Comparison of ENCODE assay signal across 19 cellular contexts in genomic region chr11:11025087-11025486, GRCh38.
DNase-seq lines count a peak whose midpoint lies in the region; ATAC-seq and TF ChIP-seq lines count a peak whose summit lies in the region.
"Had no signal": no experiment of that assay in that cellular context is flagged by ENCODE, and none has a peak within 500 bp of the region (broad histone marks: within the 10 kb centered on the region; RNA-seq: fewer than 3 reads in every experiment).

No MANE protein-coding gene starts in this region.

- ATAC-seq in activated CD8-positive, alpha-beta T cell treated with anti-CD3 and anti-CD28 coated beads, Interleukin-2, amount 10 ng/mL, durations not matched to agents 7 days and 5 days = no peak
- ATAC-seq: GM12878, right cardiac atrium had no signal

- no peak overlapping the region for H3K4me3 Mint-ChIP-seq in activated CD8-positive, alpha-beta T cell treated with anti-CD3 and anti-CD28 coated beads, Interleukin-2, amount 10 ng/mL, durations not matched to agents 7 days and 5 days
- H3K4me3 Mint-ChIP-seq: activated naive CD4-positive, alpha-beta T cell treated with anti-CD3 and anti-CD28 coated beads, Interleukin-2, amount 50 U/mL, for 24 hours had no signal

- H3K27me3 ChIP-seq in brain microvascular endothelial cell (replicated peaks) (no peaks in the 10 kb centered on the region), WERI-Rb-1 (ENCODE audit: insufficient read depth, low read depth, severe bottlenecking) (no peaks in the 10 kb centered on the region)
- H3K27me3 ChIP-seq: cardiac muscle cell, stomach, uterus had no signal

- no peaks in the 10 kb centered on the region for H3K36me3 Mint-ChIP-seq in activated CD8-positive, alpha-beta T cell treated with anti-CD3 and anti-CD28 coated beads, Interleukin-2, amount 10 ng/mL, durations not matched to agents 7 days and 5 days (ENCODE audit: low read depth)
- H3K36me3 Mint-ChIP-seq: activated naive CD4-positive, alpha-beta T cell treated with anti-CD3 and anti-CD28 coated beads, Interleukin-2, amount 50 U/mL, for 24 hours had no signal

- no peak overlapping the region for H3K27ac Mint-ChIP-seq in activated CD8-positive, alpha-beta T cell treated with anti-CD3 and anti-CD28 coated beads, Interleukin-2, amount 10 ng/mL, durations not matched to agents 7 days and 5 days
- H3K27ac Mint-ChIP-seq: activated naive CD4-positive, alpha-beta T cell treated with anti-CD3 and anti-CD28 coated beads, Interleukin-2, amount 50 U/mL, for 24 hours had no signal

- H3K9me3 Mint-ChIP-seq in activated CD8-positive, alpha-beta T cell treated with anti-CD3 and anti-CD28 coated beads, Interleukin-2, amount 10 ng/mL, durations not matched to agents 7 days and 5 days (ENCODE audit: insufficient read depth) = no peaks in the 10 kb centered on the region
- H3K9me3 Mint-ChIP-seq: activated naive CD4-positive, alpha-beta T cell treated with anti-CD3 and anti-CD28 coated beads, Interleukin-2, amount 50 U/mL, for 24 hours had no signal

- H3K4me3 ChIP-seq in brain microvascular endothelial cell (ENCODE audit: low read depth, low read length) (no peak overlapping the region), WERI-Rb-1 (ENCODE audit: low read depth, low read length) (no peak overlapping the region)
- H3K4me3 ChIP-seq: cardiac muscle cell, GM12878, stomach, uterus had no signal

- no peaks in the 10 kb centered on the region for H3K36me3 ChIP-seq in brain microvascular endothelial cell (replicated peaks)
- no peaks in the 10 kb centered on the region for H3K36me3 ChIP-seq in WERI-Rb-1
- H3K36me3 ChIP-seq: cardiac muscle cell, neutrophil, stomach, uterus had no signal

- DNase-seq in COLO829 (ENCODE audit: low spot score) (peak; percentile 85), M059J (ENCODE audit: low read depth) (peak; percentile 56), brain microvascular endothelial cell (peak; percentile 67), kidney tubule cell (ENCODE audit: low spot score) (peak; percentile 53), NCI-H524 (lab: John Stamatoyannopoulos, UW) (no peak), WERI-Rb-1 (no peak)
- no peak for DNase-seq in central memory CD4-positive, alpha-beta T cell
- no peak for DNase-seq in activated CD8-positive, alpha-beta T cell treated with anti-CD3 and anti-CD28 coated beads, Interleukin-2, amount 10 ng/mL, durations not matched to agents 7 days and 5 days
- DNase-seq: activated T-cell treated with anti-CD3 and anti-CD28 coated beads, Interleukin-2, amount 50 U/mL, for 1 hour; effector CD4-positive, alpha-beta T cell; NCI-H1417; NCI-H2171; right cardiac atrium; stomach; uterus had no signal

- peaks cover 28% of the 10 kb centered on the region for H3K27me3 Mint-ChIP-seq in activated CD8-positive, alpha-beta T cell treated with anti-CD3 and anti-CD28 coated beads, Interleukin-2, amount 10 ng/mL, durations not matched to agents 7 days and 5 days (ENCODE audit: low read depth)
- H3K27me3 Mint-ChIP-seq: activated naive CD4-positive, alpha-beta T cell treated with anti-CD3 and anti-CD28 coated beads, Interleukin-2, amount 50 U/mL, for 24 hours had no signal

- H3K27ac ChIP-seq in brain microvascular endothelial cell = no peak overlapping the region
- H3K27ac ChIP-seq in WERI-Rb-1 = no peak overlapping the region
- H3K27ac ChIP-seq: cardiac muscle cell, neutrophil, stomach, uterus had no signal

- POLR2A ChIA-PET in activated CD8-positive, alpha-beta T cell treated with anti-CD3 and anti-CD28 coated beads, Interleukin-2, amount 10 ng/mL, durations not matched to agents 7 days and 5 days (lab: Charles Lee) = no interaction called here

- no peaks in the 10 kb centered on the region for H3K4me1 Mint-ChIP-seq in activated CD8-positive, alpha-beta T cell treated with anti-CD3 and anti-CD28 coated beads, Interleukin-2, amount 10 ng/mL, durations not matched to agents 7 days and 5 days (ENCODE audit: low read depth)
- H3K4me1 Mint-ChIP-seq: activated naive CD4-positive, alpha-beta T cell treated with anti-CD3 and anti-CD28 coated beads, Interleukin-2, amount 50 U/mL, for 24 hours had no signal

- H3K9me3 ChIP-seq in WERI-Rb-1 (ENCODE audit: severe bottlenecking) = no peaks in the 10 kb centered on the region
- H3K9me3 ChIP-seq: neutrophil, stomach, uterus had no signal

- TF ChIP-seq CTCF in brain microvascular endothelial cell (IDR thresholded peaks at IDR 0.05; ENCODE audit: low read depth, low read length, missing control alignments) (no peak), WERI-Rb-1 (IDR thresholded peaks at IDR 0.05; ENCODE audit: low read depth, low read length) (no peak)

- CTCF ChIA-PET in activated CD8-positive, alpha-beta T cell treated with anti-CD3 and anti-CD28 coated beads, Interleukin-2, amount 10 ng/mL, durations not matched to agents 7 days and 5 days (lab: Charles Lee) = interaction anchor here (3.0 kb wide), 2 partner anchors 90 to 233 kb away, joined by 38 to 41 read pairs; no protein-coding TSS in a partner anchor

- in situ Hi-C loops in brain microvascular endothelial cell (cut with HindIII; ENCODE audit: low pct_ligation_motif_present, low sequenced_read_pairs) = no loop called here

Comparison
In these comparisons a context has a peak if more than half of its experiments do, and no peak if none do; other contexts are left out.
1. DNase-seq: peak in COLO829 (single experiment), M059J (single experiment), brain microvascular endothelial cell (single experiment) and kidney tubule cell (single experiment); none in NCI-H524 (0 of 2), WERI-Rb-1 (single experiment), central memory CD4-positive, alpha-beta T cell (single experiment) and activated CD8-positive, alpha-beta T cell treated with anti-CD3 and anti-CD28 coated beads, Interleukin-2, amount 10 ng/mL, durations not matched to agents 7 days and 5 days (single experiment).